ENCODE assay signal across 7 cellular contexts in genomic region chr7:99141756-99142726, GRCh38. TPM values are rescaled to one million over a fixed set of nuclear protein-coding genes. Genes with fewer than 3 reads are reported as not detected.
DNase-seq lines count a peak whose midpoint lies in the region; ATAC-seq and TF ChIP-seq lines count a peak whose summit lies in the region.

No MANE protein-coding gene starts in this region.

- H3K79me2 ChIP-seq in H9 (ENCODE audit: insufficient read depth, low read length) (peaks cover 13% of the 10 kb centered on the region; the same call in 1 of the 2 replicates), SU-DHL-6 (ENCODE audit: insufficient read depth, low read length) (peaks cover 56% of the 10 kb centered on the region)

- no peak overlapping the region for H3K4me3 ChIP-seq in SU-DHL-6 (ENCODE audit: insufficient read depth, low read length, poor library complexity, severe bottlenecking)

- H3K9ac ChIP-seq in H9 (ENCODE audit: extremely low read depth, insufficient read length, low read length) (peak overlapping the region; percentile 28), SU-DHL-6 (ENCODE audit: low read length) (no peak overlapping the region)

- no peaks in the 10 kb centered on the region; a peak in 1 of 5 replicates for H3K9me3 Mint-ChIP-seq in H9
- H3K9me3 Mint-ChIP-seq in type B pancreatic cell: no peaks in the 10 kb centered on the region

- WGBS in H9 (ENCODE audit: extremely low coverage, insufficient read length, low lambda C conversion rate): no CpG with 5 or more reads among the region's 30 CpGs
- WGBS in adipose tissue, 3 donors: 21 to 29% (median 28%) methylated on average over 30 of the region's 30 CpGs

- no peak overlapping the region for H2BK120ac ChIP-seq in H9 (ENCODE audit: low read depth, low read length, poor library complexity, severe bottlenecking)

- H3K4me1 ChIP-seq in H9 (ENCODE audit: insufficient read depth, low read length): 0 out of 2 replicates have a peak, but pooled peaks cover 1% of the 10 kb centered on the region

- no peak overlapping the region for H3T11ph ChIP-seq in H9 (ENCODE audit: low read length)

- intact Hi-C loops in left cardiac atrium (cut with DNase I): loop anchor here in 1 of 2 donors (10.0 kb wide), 1 partner anchor 87 kb away; no protein-coding TSS in a partner anchor
- intact Hi-C loops in posterior vena cava (cut with DNase I): loop anchor here (5.0 to 10.0 kb wide), 3 partner anchors 110 to 1053 kb away; no protein-coding TSS in a partner anchor

- H3K4me2 ChIP-seq in H9 (ENCODE audit: insufficient read depth, insufficient read length, low read length): peak overlapping the region; percentile 44
- H3K4me2 ChIP-seq in SU-DHL-6 (ENCODE audit: low read depth, low read length, poor library complexity, severe bottlenecking): peak overlapping the region; percentile 56

- no peak overlapping the region for H2BK12ac ChIP-seq in H9 (ENCODE audit: insufficient read length, low read depth, low read length)

- H3K79me1 ChIP-seq in H9 (ENCODE audit: insufficient read depth, low read depth, low read length, poor library complexity, severe bottlenecking): no peaks in the 10 kb centered on the region

- TF ChIP-seq CTCF in H9 (conservative IDR thresholded peaks at IDR 0.05): no peak
- TF ChIP-seq CTCF in SU-DHL-6 (IDR thresholded peaks at IDR 0.05; ENCODE audit: insufficient read depth, low read length, poor library complexity, severe bottlenecking): no peak
- TF ChIP-seq CTCF in type B pancreatic cell (conservative IDR thresholded peaks at IDR 0.05): no peak

- no peak overlapping the region for H3K23ac ChIP-seq in H9 (ENCODE audit: insufficient read length, low read depth, low read length)

- H3K56ac ChIP-seq in H9 (ENCODE audit: insufficient read length, low read depth, low read length): no peak overlapping the region

- no peak overlapping the region for H2AK5ac ChIP-seq in H9 (ENCODE audit: insufficient read length, low read length)

- no peak overlapping the region; the same call in 1 of the 2 replicates for H3K14ac ChIP-seq in H9 (ENCODE audit: insufficient read depth, low read length)

- H3K4me3 Mint-ChIP-seq in H9 (peak overlapping the region; percentile 69 to 84), type B pancreatic cell (peak overlapping the region; percentile 87)

- H3K27me3 ChIP-seq in H9 (ENCODE audit: insufficient read depth, low read length) (no peaks in the 10 kb centered on the region), SU-DHL-6 (ENCODE audit: low read length) (no peaks in the 10 kb centered on the region)

- H2BK5ac ChIP-seq in H9 (ENCODE audit: insufficient read length, low read length): no peak overlapping the region

- no peaks in the 10 kb centered on the region for H3K36me3 ChIP-seq in SU-DHL-6 (ENCODE audit: low read length)

- H2BK15ac ChIP-seq in H9 (ENCODE audit: low read depth, low read length): no peak overlapping the region

- H4K91ac ChIP-seq in H9 (ENCODE audit: insufficient read length, low read depth, low read length): no peak overlapping the region

- peak; percentile 77 for DNase-seq in H9
- DNase-seq in left cardiac atrium: peak; percentile 61
- peak; percentile 85 for DNase-seq in posterior vena cava (ENCODE audit: low spot score)
- no peak for DNase-seq in type B pancreatic cell (ENCODE audit: extremely low spot score, unreplicated experiment)

- peak overlapping the region; percentile 57 for H3K27ac ChIP-seq in H9 (ENCODE audit: insufficient read length, low read depth, low read length)
- H3K27ac ChIP-seq in SU-DHL-6 (ENCODE audit: low read depth, low read length): 0 out of 2 replicates have a peak overlapping the region, but pooled peaks have one; percentile 9
- peak overlapping the region; percentile 64 for H3K27ac ChIP-seq in adipose tissue (ENCODE audit: low read depth, low read length)

- no peak overlapping the region for H4K8ac ChIP-seq in H9 (replicated peaks; ENCODE audit: insufficient read length, low read depth, low read length)

- H3K4ac ChIP-seq in H9 (ENCODE audit: low read depth, low read length): no peak overlapping the region

- H3K27me3 Mint-ChIP-seq in H9 (ENCODE audit: low read depth) (no peaks in the 10 kb centered on the region), type B pancreatic cell (no peaks in the 10 kb centered on the region)

- peaks cover 9% of the 10 kb centered on the region for H3K23me2 ChIP-seq in H9 (ENCODE audit: insufficient read length, low read depth, low read length, poor library complexity, severe bottlenecking)

- ATAC-seq in left cardiac atrium: peak; percentile 47 to 72
- ATAC-seq in GM18867 (IDR thresholded peaks at IDR 0.05; ENCODE audit: unreplicated experiment): no peak

- H3K9me2 ChIP-seq in SU-DHL-6 (replicated peaks; ENCODE audit: insufficient read depth, low read length): no peaks in the 10 kb centered on the region

- H3K4me1 Mint-ChIP-seq in H9 (peaks cover 56 to 58% of the 10 kb centered on the region in 2 experiments), type B pancreatic cell (ENCODE audit: unreplicated experiment) (peaks cover 50% of the 10 kb centered on the region)

- H3K27ac Mint-ChIP-seq in H9: peak overlapping the region; percentile 94 to 98 (median 95)
- peak overlapping the region; percentile 87 for H3K27ac Mint-ChIP-seq in type B pancreatic cell

- no peak overlapping the region for H2AFZ ChIP-seq in H9 (ENCODE audit: low read length)
- H2AFZ ChIP-seq in SU-DHL-6 (ENCODE audit: low read depth, low read length, severe bottlenecking): no peak overlapping the region

- peaks cover 22% of the 10 kb centered on the region for H3F3A ChIP-seq in SU-DHL-6 (ENCODE audit: insufficient read depth)

- peaks cover 0 to 5% (median 4%) of the 10 kb centered on the region in 3 experiments; a peak in 4 of 7 replicates for H3K36me3 Mint-ChIP-seq in H9 (ENCODE audit: insufficient read depth in 1 of 3, low read depth in 3 of 3)
- H3K36me3 Mint-ChIP-seq in type B pancreatic cell: peaks cover 6% of the 10 kb centered on the region

- no peak overlapping the region for H2BK20ac ChIP-seq in H9 (ENCODE audit: low read depth, low read length, poor library complexity, severe bottlenecking)

- H4K5ac ChIP-seq in H9 (ENCODE audit: insufficient read length, low read depth, low read length): no peak overlapping the region

- H3K9me3 ChIP-seq in H9 (ENCODE audit: control insufficient read depth, low read depth, low read length) (no peaks in the 10 kb centered on the region), SU-DHL-6 (ENCODE audit: insufficient read depth, low read length) (no peaks in the 10 kb centered on the region)

- no peak overlapping the region for H3K18ac ChIP-seq in H9 (ENCODE audit: insufficient read length, low read depth, low read length)

- H4K20me1 ChIP-seq in H9 (ENCODE audit: control insufficient read depth, insufficient read depth, insufficient read length): no peaks in the 10 kb centered on the region
- H4K20me1 ChIP-seq in SU-DHL-6 (ENCODE audit: low read depth, low read length): peaks cover 38% of the 10 kb centered on the region

RNA-seq across cellular contexts. Expression of gene SMURF1, which starts 1.9 kb away (rescaled TPM):
- total RNA-seq in H9 (2021) (27.2 and 29.4 TPM in 2 replicates), left cardiac atrium (10 to 100 TPM; 11.2 to 15.7 TPM), posterior vena cava (10 to 100 TPM; 25.0 to 27.2 TPM), type B pancreatic cell (ENCODE audit: low replicate concordance) (22.1 and 31.3 TPM in 2 replicates)
- polyA plus RNA-seq in adipose tissue: 10 to 100 TPM in 2 of 3 donors, 1 to 10 TPM in 1; 9.7 to 13.9 (median 10.3) TPM

Comparison
In these comparisons a context has a peak if more than half of its experiments do, and no peak if none do; other contexts are left out.
1. H3K27ac ChIP-seq: peak in every context shown above with its lines; median percentile 64 in adipose tissue; 57 in H9; 9 in SU-DHL-6.